In the genomic region with DNA sequence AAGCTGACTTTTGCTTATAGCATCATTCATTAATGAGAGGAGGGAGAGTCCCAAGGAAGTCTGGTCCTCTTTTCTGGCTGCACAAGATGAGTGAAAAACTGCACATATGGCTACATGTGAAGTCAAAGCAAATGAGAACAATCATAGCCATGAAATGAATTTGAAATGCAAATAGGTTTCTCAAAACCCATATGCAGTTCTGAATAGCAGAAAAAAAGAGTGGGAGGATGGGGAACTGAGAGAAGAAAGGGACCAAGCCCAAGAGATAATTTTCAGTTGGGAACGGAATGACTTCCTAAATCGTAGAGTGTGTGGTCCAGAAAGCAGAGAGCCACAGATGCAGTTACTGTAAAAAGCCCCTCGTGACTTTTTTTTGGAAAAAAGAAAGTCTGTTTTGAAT, we compare ENCODE assay signal across 11 cellular contexts.
A peak's percentile ranks its signal among the peaks of the same experiment; 100 is the strongest.
DNase-seq lines count a peak whose midpoint lies in the region; ATAC-seq and TF ChIP-seq lines count a peak whose summit lies in the region.
"Had no signal": no experiment of that assay in that cellular context is flagged by ENCODE, and none has a peak within 500 bp of the region (broad histone marks: within the 10 kb centered on the region; RNA-seq: fewer than 3 reads in every experiment).

No MANE protein-coding gene starts in this region.

- peaks cover 5 to 7% of the 10 kb centered on the region in 2 donors for H3K36me3 Mint-ChIP-seq in activated naive CD4-positive, alpha-beta T cell treated with anti-CD3 and anti-CD28 coated beads, Interleukin-2, amount 50 U/mL, for 72 hours

- H3K27ac ChIP-seq in testis (no peak overlapping the region), osteoblast (ENCODE audit: low read depth, low read length) (no peak overlapping the region)
- H3K27ac ChIP-seq: Peyer's patch had no signal

- H4K20me1 ChIP-seq in osteoblast (ENCODE audit: insufficient read depth, low read length): no peaks in the 10 kb centered on the region

- H3K4me1 ChIP-seq in testis (peaks cover 10% of the 10 kb centered on the region), osteoblast (ENCODE audit: insufficient read depth, low read length) (peaks cover 10% of the 10 kb centered on the region)
- H3K4me1 ChIP-seq: Peyer's patch had no signal

- H3K4me3 ChIP-seq in testis: no peak overlapping the region
- no peak overlapping the region for H3K4me3 ChIP-seq in osteoblast (ENCODE audit: insufficient read depth, low read length)
- H3K4me3 ChIP-seq: Peyer's patch had no signal

- 46 to 47% methylated on average over 3 of the region's 3 CpGs for WGBS in testis, 2 donors

- no peak for TF ChIP-seq POLR2A in testis (IDR thresholded peaks at IDR 0.05)

- H3K79me2 ChIP-seq in osteoblast (ENCODE audit: insufficient read depth, low read length): no peaks in the 10 kb centered on the region

- H3K27ac Mint-ChIP-seq in activated naive CD4-positive, alpha-beta T cell treated with anti-CD3 and anti-CD28 coated beads, Interleukin-2, amount 50 U/mL, for 72 hours: no peak overlapping the region

- no peak overlapping the region for H2AFZ ChIP-seq in osteoblast (ENCODE audit: low read length)

- H3K27me3 ChIP-seq in testis: no peaks in the 10 kb centered on the region
- peaks cover 4% of the 10 kb centered on the region for H3K27me3 ChIP-seq in osteoblast (ENCODE audit: insufficient read depth, low read length)
- H3K27me3 ChIP-seq: Peyer's patch had no signal

- peak; percentile 35 to 43 for ATAC-seq in activated naive CD4-positive, alpha-beta T cell treated with anti-CD3 and anti-CD28 coated beads, Interleukin-2, amount 50 U/mL, for 72 hours
- peak; percentile 83 for ATAC-seq in GM21723 (IDR thresholded peaks at IDR 0.05; ENCODE audit: unreplicated experiment)
- peak; percentile 60 for ATAC-seq in HG03196 (IDR thresholded peaks at IDR 0.05; ENCODE audit: unreplicated experiment)

- H3K4me2 ChIP-seq in osteoblast (ENCODE audit: insufficient read depth, low read length): no peak overlapping the region

- DNase-seq in activated naive CD4-positive, alpha-beta T cell treated with anti-CD3 and anti-CD28 coated beads, Interleukin-2, amount 50 U/mL, for 72 hours (ENCODE audit: low spot score in 2 of 2): no peak
- no peak for DNase-seq in activated naive CD4-positive, alpha-beta T cell treated with Interleukin-2 at 50 U/mL for 16 hours
- peak; percentile 67 for DNase-seq in superior temporal gyrus (ENCODE audit: extremely low spot score)
- DNase-seq in testis: no peak
- no peak for DNase-seq in osteoblast (ENCODE audit: insufficient read length, low spot score, missing footprints)
- no peak for DNase-seq in cerebellar nuclear complex (lab: John Stamatoyannopoulos, UW)
- DNase-seq: dermis blood vessel endothelial cell, Peyer's patch, small intestine had no signal

- TF ChIP-seq CTCF in testis (IDR thresholded peaks at IDR 0.05) (no peak), osteoblast (IDR thresholded peaks at IDR 0.05; ENCODE audit: extremely low read depth, low read depth, low read length) (no peak)

- H3K9me3 ChIP-seq in testis (no peaks in the 10 kb centered on the region), osteoblast (ENCODE audit: low read depth, low read length) (no peaks in the 10 kb centered on the region)
- H3K9me3 ChIP-seq: Peyer's patch had no signal

- intact Hi-C loops in testis (cut with DNase I; ENCODE audit: low total_unique reads): loop anchor here (10.0 kb wide), 1 partner anchor 78 kb away; no protein-coding TSS in a partner anchor

- H3K36me3 ChIP-seq in testis (ENCODE audit: low read depth, missing control alignments): no peaks in the 10 kb centered on the region
- no peaks in the 10 kb centered on the region for H3K36me3 ChIP-seq in osteoblast (ENCODE audit: insufficient read depth, low read length)
- H3K36me3 ChIP-seq: Peyer's patch had no signal

- no peaks in the 10 kb centered on the region for H3K9me3 Mint-ChIP-seq in activated naive CD4-positive, alpha-beta T cell treated with anti-CD3 and anti-CD28 coated beads, Interleukin-2, amount 50 U/mL, for 72 hours
